ENCODE assay signal across 16 cellular contexts in the genomic region with DNA sequence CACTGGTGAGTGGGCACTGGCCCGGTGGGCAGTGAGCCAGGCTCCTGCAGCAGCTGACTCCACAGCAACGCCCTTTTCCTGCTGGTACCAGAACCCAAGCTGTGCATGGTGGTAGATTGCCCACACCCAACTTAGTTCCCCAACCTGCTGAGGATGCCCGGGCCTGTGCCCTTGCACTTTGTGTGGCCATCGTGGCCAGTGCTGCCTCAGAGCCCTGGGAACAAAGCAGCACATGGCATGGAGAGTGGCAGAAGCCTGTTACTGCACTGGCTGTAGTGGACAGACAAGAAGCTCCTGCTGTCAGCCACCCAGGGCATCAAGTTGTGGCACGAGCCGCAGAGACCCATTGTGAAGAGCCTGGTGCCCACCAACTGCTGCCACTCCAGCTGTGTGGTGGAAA.
DNase-seq lines count a peak whose midpoint lies in the region; ATAC-seq and TF ChIP-seq lines count a peak whose summit lies in the region.
"Had no signal": no experiment of that assay in that cellular context is flagged by ENCODE, and none has a peak within 500 bp of the region (broad histone marks: within the 10 kb centered on the region; RNA-seq: fewer than 3 reads in every experiment).

No MANE protein-coding gene starts in this region.

- H3K27me3 Mint-ChIP-seq in chondrocyte (ENCODE audit: low read depth) = peaks cover 2% of the 10 kb centered on the region
- H3K27me3 Mint-ChIP-seq: CD4-positive, CD25-positive, alpha-beta regulatory T cell had no signal

- H3K4me3 Mint-ChIP-seq in chondrocyte (ENCODE audit: unreplicated experiment) = no peak overlapping the region
- H3K4me3 Mint-ChIP-seq in stimulated activated effector memory CD8-positive, alpha-beta T cell treated with anti-CD3 and anti-CD28 coated beads, Interleukin-12 subunit alpha, Interleukin-12 subunit beta, amount 100 ng/mL, for 72 hours = no peak overlapping the region
- H3K4me3 Mint-ChIP-seq: CD4-positive, CD25-positive, alpha-beta regulatory T cell; GM23338 had no signal

- TF ChIP-seq CTCF in chondrocyte (IDR thresholded peaks at IDR 0.05) (no peak), lower lobe of right lung (IDR thresholded peaks at IDR 0.05) (no peak)

- H2AFZ ChIP-seq in mesenchymal stem cell (ENCODE audit: low read depth, low read length) = no peak overlapping the region
- H2AFZ ChIP-seq: GM23338 had no signal

- H3K14ac ChIP-seq in mesenchymal stem cell (ENCODE audit: low read length in 2 of 2) = no peak overlapping the region

- H4K91ac ChIP-seq in mesenchymal stem cell (ENCODE audit: low read length) = no peak overlapping the region

- no peak overlapping the region for H3K27ac Mint-ChIP-seq in chondrocyte (ENCODE audit: unreplicated experiment)
- no peak overlapping the region for H3K27ac Mint-ChIP-seq in stimulated activated effector memory CD8-positive, alpha-beta T cell treated with anti-CD3 and anti-CD28 coated beads, Interleukin-12 subunit alpha, Interleukin-12 subunit beta, amount 100 ng/mL, for 72 hours
- H3K27ac Mint-ChIP-seq: CD4-positive, CD25-positive, alpha-beta regulatory T cell; GM23338 had no signal

- no peak overlapping the region for H2BK12ac ChIP-seq in mesenchymal stem cell (ENCODE audit: low read length in 2 of 2)

- ATAC-seq in lower lobe of right lung (no peak), HG03571 (IDR thresholded peaks at IDR 0.05; ENCODE audit: unreplicated experiment) (no peak)
- peak; percentile 51 for ATAC-seq in stimulated activated effector memory CD8-positive, alpha-beta T cell treated with anti-CD3 and anti-CD28 coated beads, Interleukin-12 subunit alpha, Interleukin-12 subunit beta, amount 100 ng/mL, for 72 hours
- ATAC-seq: GM12878, GM23338, HepG2 had no signal

- H3K4me1 ChIP-seq in lower lobe of right lung (no peaks in the 10 kb centered on the region), mesenchymal stem cell (ENCODE audit: control insufficient read depth, insufficient read depth, low read depth, low read length) (no peaks in the 10 kb centered on the region)
- H3K4me1 ChIP-seq: BLaER1 treated with 17β-estradiol and CSF1 and Interleukin-3, amounts not matched to agents 10 nM and 100 nM had no signal

- H2BK5ac ChIP-seq in mesenchymal stem cell (ENCODE audit: low read depth, low read length, poor library complexity, severe bottlenecking) = no peak overlapping the region

- H3K36me3 Mint-ChIP-seq in chondrocyte (ENCODE audit: low read depth) = no peaks in the 10 kb centered on the region
- H3K36me3 Mint-ChIP-seq in stimulated activated effector memory CD8-positive, alpha-beta T cell treated with anti-CD3 and anti-CD28 coated beads, Interleukin-12 subunit alpha, Interleukin-12 subunit beta, amount 100 ng/mL, for 72 hours = no peaks in the 10 kb centered on the region
- H3K36me3 Mint-ChIP-seq: CD4-positive, CD25-positive, alpha-beta regulatory T cell had no signal

- no peaks in the 10 kb centered on the region for H3K27me3 ChIP-seq in lower lobe of right lung (ENCODE audit: low read depth)
- H3K27me3 ChIP-seq in mesenchymal stem cell (ENCODE audit: control insufficient read depth in 1 of 2, insufficient read depth in 1 of 2, low read length in 2 of 2) = no peaks in the 10 kb centered on the region
- H3K27me3 ChIP-seq: BLaER1 treated with 17β-estradiol and CSF1 and Interleukin-3, amounts not matched to agents 10 nM and 100 nM had no signal

- H3K9ac ChIP-seq in mesenchymal stem cell (ENCODE audit: low read length) = no peak overlapping the region
- H3K9ac ChIP-seq: BLaER1 treated with 17β-estradiol and CSF1 and Interleukin-3, amounts not matched to agents 10 nM and 100 nM had no signal

- no peak overlapping the region for H2BK120ac ChIP-seq in mesenchymal stem cell (ENCODE audit: low read depth, low read length)

- H2AK5ac ChIP-seq in mesenchymal stem cell (ENCODE audit: low read length, severe bottlenecking) = no peak overlapping the region

- 56% methylated on average over 6 of the region's 6 CpGs for whole genome bisulfite sequencing in mesenchymal stem cell

- no peak overlapping the region for H4K8ac ChIP-seq in mesenchymal stem cell (ENCODE audit: low read length)

- no peak overlapping the region for H3K18ac ChIP-seq in mesenchymal stem cell (ENCODE audit: low read depth in 1 of 2, low read length in 2 of 2)

- no peak overlapping the region for H2BK15ac ChIP-seq in mesenchymal stem cell (ENCODE audit: low read depth, poor library complexity, severe bottlenecking)

- intact Hi-C loops in lower lobe of right lung (cut with DNase I) = no loop called here

- no peaks in the 10 kb centered on the region for H3K79me1 ChIP-seq in mesenchymal stem cell (replicated peaks; ENCODE audit: low read length, poor library complexity, severe bottlenecking)

- H3K9me3 ChIP-seq in lower lobe of right lung (no peaks in the 10 kb centered on the region), mesenchymal stem cell (ENCODE audit: control insufficient read depth, low read length) (no peaks in the 10 kb centered on the region)
- H3K9me3 ChIP-seq: BLaER1 treated with 17β-estradiol and CSF1 and Interleukin-3, amounts not matched to agents 10 nM and 100 nM had no signal

- H3K4me3 ChIP-seq in lower lobe of right lung (no peak overlapping the region), mesenchymal stem cell (ENCODE audit: insufficient read depth in 1 of 2, low read depth in 1 of 2, low read length in 2 of 2) (no peak overlapping the region)
- H3K4me3 ChIP-seq: BLaER1 treated with 17β-estradiol and CSF1 and Interleukin-3, amounts not matched to agents 10 nM and 100 nM; GM12878; GM23338 had no signal

- no peak overlapping the region for H3K4me2 ChIP-seq in mesenchymal stem cell (ENCODE audit: low read length, poor library complexity, severe bottlenecking)
- H3K4me2 ChIP-seq: BLaER1 treated with 17β-estradiol and CSF1 and Interleukin-3, amounts not matched to agents 10 nM and 100 nM; GM23338 had no signal

- H3K36me3 ChIP-seq in lower lobe of right lung (no peaks in the 10 kb centered on the region), mesenchymal stem cell (ENCODE audit: control insufficient read depth in 1 of 2, insufficient read depth in 2 of 2, low read depth in 1 of 2, low read length in 2 of 2) (no peaks in the 10 kb centered on the region)
- H3K36me3 ChIP-seq: BLaER1 treated with 17β-estradiol and CSF1 and Interleukin-3, amounts not matched to agents 10 nM and 100 nM had no signal

- DNase-seq in activated gamma-delta T cell (lab: John Stamatoyannopoulos, UW) = peak; percentile 2
- DNase-seq in activated gamma-delta T cell treated with Interleukin-2 at 50 U/mL for 16 hours = no peak
- peak; percentile 72 for DNase-seq in chondrocyte (ENCODE audit: low spot score)
- DNase-seq in lower lobe of right lung = peak; percentile 35
- no peak for DNase-seq in stimulated activated effector memory CD8-positive, alpha-beta T cell treated with anti-CD3 and anti-CD28 coated beads, Interleukin-12 subunit alpha, Interleukin-12 subunit beta, amount 100 ng/mL, for 72 hours (ENCODE audit: low spot score in 2 of 2)
- DNase-seq in mesenchymal stem cell = no peak
- no peak for DNase-seq in NCI-H1930 (lab: John Stamatoyannopoulos, UW)
- DNase-seq: ACHN; CD4-positive, CD25-positive, alpha-beta regulatory T cell; DMS79; H7 had no signal

- H3K27ac ChIP-seq in lower lobe of right lung = no peak overlapping the region
- no peak overlapping the region for H3K27ac ChIP-seq in mesenchymal stem cell (ENCODE audit: low read length, poor library complexity, severe bottlenecking)
- H3K27ac ChIP-seq: BLaER1 treated with 17β-estradiol and CSF1 and Interleukin-3, amounts not matched to agents 10 nM and 100 nM had no signal

- H3K4me1 Mint-ChIP-seq in chondrocyte (ENCODE audit: low read depth) = no peaks in the 10 kb centered on the region
- no peaks in the 10 kb centered on the region for H3K4me1 Mint-ChIP-seq in stimulated activated effector memory CD8-positive, alpha-beta T cell treated with anti-CD3 and anti-CD28 coated beads, Interleukin-12 subunit alpha, Interleukin-12 subunit beta, amount 100 ng/mL, for 72 hours
- H3K4me1 Mint-ChIP-seq: CD4-positive, CD25-positive, alpha-beta regulatory T cell; GM23338 had no signal

- no peak overlapping the region for H3K4ac ChIP-seq in mesenchymal stem cell (ENCODE audit: low read depth in 1 of 2, low read length in 2 of 2)

- no peak overlapping the region for H3K23ac ChIP-seq in mesenchymal stem cell (ENCODE audit: low read length in 2 of 2)

- peaks cover 2% of the 10 kb centered on the region for H3K9me3 Mint-ChIP-seq in chondrocyte (ENCODE audit: low read depth)
- H3K9me3 Mint-ChIP-seq in stimulated activated effector memory CD8-positive, alpha-beta T cell treated with anti-CD3 and anti-CD28 coated beads, Interleukin-12 subunit alpha, Interleukin-12 subunit beta, amount 100 ng/mL, for 72 hours = peaks cover 4% of the 10 kb centered on the region
- H3K9me3 Mint-ChIP-seq: GM23338 had no signal

Comparison
In these comparisons a context has a peak if more than half of its experiments do, and no peak if none do; other contexts are left out.
1. DNase-seq: peak in activated gamma-delta T cell (single experiment), chondrocyte (single experiment) and lower lobe of right lung (single experiment); none in activated gamma-delta T cell treated with Interleukin-2 at 50 U/mL for 16 hours (single experiment), stimulated activated effector memory CD8-positive, alpha-beta T cell treated with anti-CD3 and anti-CD28 coated beads, Interleukin-12 subunit alpha, Interleukin-12 subunit beta, amount 100 ng/mL, for 72 hours (0 of 2), mesenchymal stem cell (single experiment) and NCI-H1930 (0 of 2).